In the genomic region with DNA sequence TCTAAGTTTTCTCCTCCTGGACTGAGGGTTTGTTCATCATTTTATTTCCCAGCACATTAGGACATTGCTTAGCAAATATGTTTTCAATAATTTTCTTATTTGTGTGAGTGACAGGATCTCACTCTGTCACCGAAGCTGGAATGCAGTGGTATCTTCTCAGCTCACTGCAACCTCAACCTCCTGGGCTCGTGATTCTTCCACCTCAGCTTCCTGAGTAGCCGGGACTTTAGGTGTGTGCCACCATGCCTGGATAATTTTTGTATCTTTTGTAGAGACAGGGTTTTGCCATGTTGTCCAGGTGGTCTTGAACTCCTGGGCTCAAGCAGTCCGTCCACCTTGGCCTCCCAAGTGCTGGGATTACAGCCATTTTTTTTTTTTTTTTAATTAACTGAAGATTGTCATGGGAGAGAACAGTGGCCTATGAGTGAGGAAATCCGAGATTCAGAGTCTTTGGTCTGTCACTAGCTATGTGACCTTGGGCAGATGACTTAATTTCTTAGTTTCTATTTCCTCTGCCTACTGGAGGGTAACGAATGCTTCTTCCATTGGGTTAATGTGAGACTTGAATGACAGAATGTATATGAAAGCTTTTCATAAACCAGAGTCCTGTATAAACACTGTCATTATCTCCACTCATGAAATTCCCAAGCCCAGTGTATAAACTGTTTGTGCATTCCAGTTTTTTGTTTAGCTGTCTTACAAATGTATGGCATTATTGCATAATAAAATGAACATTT, we compare ENCODE assay signal across 8 cellular contexts. TPM values are rescaled to one million over a fixed set of nuclear protein-coding genes. Genes with fewer than 3 reads are reported as not detected.
DNase-seq lines count a peak whose midpoint lies in the region; ATAC-seq lines count a peak whose summit lies in the region.

No MANE protein-coding gene starts in this region.

- H3K27me3 Mint-ChIP-seq in activated T-cell treated with anti-CD3 and anti-CD28 coated beads, Interleukin-2, amount 50 U/mL, for 24 hours, result no peaks in the 10 kb centered on the region

- H2AFZ ChIP-seq in Karpas-422 (ENCODE audit: low read length), result no peak overlapping the region

- H3K9me2 ChIP-seq in Karpas-422 (replicated peaks; ENCODE audit: insufficient read depth, low read length), result no peaks in the 10 kb centered on the region

- peak; percentile 76 for ATAC-seq in HG02610 (IDR thresholded peaks at IDR 0.05; ENCODE audit: unreplicated experiment)
- ATAC-seq in stimulated activated effector memory CD8-positive, alpha-beta T cell treated with anti-CD3 and anti-CD28 coated beads, Interleukin-12 subunit alpha, Interleukin-12 subunit beta, amount 100 ng/mL, for 72 hours, result peak; percentile 90

- H3K4me2 ChIP-seq in Karpas-422 (ENCODE audit: low read depth, low read length, poor library complexity, severe bottlenecking), result peak overlapping the region; percentile 73

- H3K27me3 ChIP-seq in Karpas-422 (ENCODE audit: low read length), result no peaks in the 10 kb centered on the region

- peaks cover 44% of the 10 kb centered on the region for H3K4me1 Mint-ChIP-seq in activated T-cell treated with anti-CD3 and anti-CD28 coated beads, Interleukin-2, amount 50 U/mL, for 24 hours (ENCODE audit: low read depth)
- peaks cover 30% of the 10 kb centered on the region for H3K4me1 Mint-ChIP-seq in stimulated activated effector memory CD8-positive, alpha-beta T cell treated with anti-CD3 and anti-CD28 coated beads, Interleukin-12 subunit alpha, Interleukin-12 subunit beta, amount 100 ng/mL, for 72 hours

- 0 out of 2 replicates have a peak, but pooled peaks cover 3% of the 10 kb centered on the region for H3K36me3 ChIP-seq in Karpas-422 (ENCODE audit: insufficient read depth, low read length)

- H3K4me3 Mint-ChIP-seq in activated T-cell treated with anti-CD3 and anti-CD28 coated beads, Interleukin-2, amount 50 U/mL, for 24 hours, result peak overlapping the region; percentile 15
- peak overlapping the region; percentile 27 for H3K4me3 Mint-ChIP-seq in stimulated activated effector memory CD8-positive, alpha-beta T cell treated with anti-CD3 and anti-CD28 coated beads, Interleukin-12 subunit alpha, Interleukin-12 subunit beta, amount 100 ng/mL, for 72 hours

- H3K4me3 ChIP-seq in Karpas-422 (ENCODE audit: low read length), result peak overlapping the region; percentile 49

- peaks cover 98% of the 10 kb centered on the region for H3K79me2 ChIP-seq in Karpas-422 (ENCODE audit: low read length)

- peak overlapping the region; percentile 60 for H3K9ac ChIP-seq in Karpas-422 (ENCODE audit: low read length)

- no peaks in the 10 kb centered on the region for H3K9me3 ChIP-seq in Karpas-422 (ENCODE audit: low read length)

- H3K9me3 Mint-ChIP-seq in activated T-cell treated with anti-CD3 and anti-CD28 coated beads, Interleukin-2, amount 50 U/mL, for 24 hours, result no peaks in the 10 kb centered on the region
- no peaks in the 10 kb centered on the region for H3K9me3 Mint-ChIP-seq in stimulated activated effector memory CD8-positive, alpha-beta T cell treated with anti-CD3 and anti-CD28 coated beads, Interleukin-12 subunit alpha, Interleukin-12 subunit beta, amount 100 ng/mL, for 72 hours

- H3K27ac Mint-ChIP-seq in activated T-cell treated with anti-CD3 and anti-CD28 coated beads, Interleukin-2, amount 50 U/mL, for 24 hours, result peak overlapping the region; percentile 69
- peak overlapping the region; percentile 43 for H3K27ac Mint-ChIP-seq in stimulated activated effector memory CD8-positive, alpha-beta T cell treated with anti-CD3 and anti-CD28 coated beads, Interleukin-12 subunit alpha, Interleukin-12 subunit beta, amount 100 ng/mL, for 72 hours

- H4K20me1 ChIP-seq in Karpas-422 (ENCODE audit: insufficient read depth, low read depth, low read length), result no peaks in the 10 kb centered on the region

- DNase-seq in activated T-cell treated with anti-CD3 and anti-CD28 coated beads, Interleukin-2, amount 50 U/mL, for 24 hours, result no peak
- DNase-seq in activated T-cell treated with anti-CD3 and anti-CD28 coated beads, Interleukin-2, amount 50 U/mL, for 1 hour, result no peak
- DNase-seq in Karpas-422 (peak; percentile 85), SKM-1 treated with dmso at 0.1 percent for 144 hours (lab: John Stamatoyannopoulos, UW; ENCODE audit: unreplicated experiment) (no peak), GF-D8 (lab: John Stamatoyannopoulos, UW) (no peak)
- no peak for DNase-seq in stimulated activated effector memory CD8-positive, alpha-beta T cell treated with anti-CD3 and anti-CD28 coated beads, Interleukin-12 subunit alpha, Interleukin-12 subunit beta, amount 100 ng/mL, for 72 hours (ENCODE audit: low spot score in 2 of 2)
- no peak for DNase-seq in stimulated activated CD4-positive, alpha-beta T cell treated with anti-CD3 and anti-CD28 coated beads, Interleukin-15, amount 100 ng/mL, for 24 hours

- H3K27ac ChIP-seq in Karpas-422 (ENCODE audit: low read length), result peak overlapping the region; percentile 92

- peaks cover 4% of the 10 kb centered on the region for H3K36me3 Mint-ChIP-seq in activated T-cell treated with anti-CD3 and anti-CD28 coated beads, Interleukin-2, amount 50 U/mL, for 24 hours (ENCODE audit: low read depth)
- peaks cover 6% of the 10 kb centered on the region for H3K36me3 Mint-ChIP-seq in stimulated activated effector memory CD8-positive, alpha-beta T cell treated with anti-CD3 and anti-CD28 coated beads, Interleukin-12 subunit alpha, Interleukin-12 subunit beta, amount 100 ng/mL, for 72 hours

- peaks cover 97% of the 10 kb centered on the region for H3K4me1 ChIP-seq in Karpas-422 (ENCODE audit: low read length)

RNA-seq across cellular contexts. Expression of gene MOB1B, which starts 23.9 kb away (rescaled TPM):
- total RNA-seq in Karpas-422 (2014; rRNA removed; shearing (Covaris generic); ENCODE audit: low replicate concordance), result 25.3 and 55.6 TPM in 2 replicates
